In the genomic region with DNA sequence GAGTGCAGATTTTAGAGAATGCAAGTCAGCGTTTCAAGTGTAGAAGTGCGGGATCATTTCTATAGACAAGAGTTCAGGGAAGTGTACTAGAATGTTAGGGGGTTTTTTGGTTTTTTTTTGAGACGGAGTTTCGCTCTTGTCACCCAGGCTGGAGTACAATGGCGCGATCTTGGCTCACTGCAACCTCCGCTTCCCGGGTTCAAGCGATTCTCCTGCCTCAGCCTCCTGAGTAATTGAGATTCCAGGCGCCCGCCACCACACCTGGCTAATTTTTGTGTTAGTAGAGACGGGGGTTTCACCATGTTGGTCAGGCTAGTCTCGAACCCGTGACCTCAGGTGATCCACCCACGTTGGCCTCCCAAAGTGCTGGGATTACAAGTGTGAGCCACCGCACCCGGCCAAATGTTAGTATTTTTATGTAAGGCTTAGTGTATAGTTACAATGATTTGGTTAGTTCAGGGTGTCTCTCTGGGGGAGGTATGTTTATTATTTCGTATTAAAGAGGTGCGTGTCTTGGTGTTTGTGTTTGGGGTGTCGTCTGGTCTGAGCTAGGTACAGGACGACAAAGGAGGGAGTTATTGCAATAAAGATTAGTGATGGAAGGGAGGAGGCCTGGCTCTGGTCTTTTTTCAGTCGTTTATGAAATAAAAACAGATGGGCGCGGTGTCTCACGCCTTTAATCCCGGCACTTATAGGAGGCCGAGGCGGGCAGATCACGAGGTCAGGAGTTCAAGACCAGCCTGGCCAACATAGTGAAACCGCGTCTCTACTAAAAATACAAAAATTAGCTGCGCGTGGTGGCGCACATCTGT, we compare ENCODE assay signal across 8 cellular contexts. TPM values are rescaled to one million over a fixed set of nuclear protein-coding genes. Genes with fewer than 3 reads are reported as not detected.
A peak's percentile ranks its signal among the peaks of the same experiment; 100 is the strongest.
DNase-seq lines count a peak whose midpoint lies in the region; ATAC-seq and TF ChIP-seq lines count a peak whose summit lies in the region.
"Not testable (repeated sequence)": the region's sequence is repeated elsewhere in the genome, so short reads cannot be mapped to it uniquely, and the experiment has no call there.

No MANE protein-coding gene starts in this region.

- peak overlapping the region; percentile 85 for H3K56ac ChIP-seq in mesendoderm (ENCODE audit: low read length)

- peak overlapping the region; percentile 94 for H3K27ac Mint-ChIP-seq in T-helper 2 cell treated with Interferon-gamma antibody and Interleukin-4, amounts not matched to agents 5 μg/mL and 100 μg/mL, for 36 hours

- H3K9me3 Mint-ChIP-seq in T-helper 2 cell treated with Interferon-gamma antibody and Interleukin-4, amounts not matched to agents 5 μg/mL and 100 μg/mL, for 36 hours, result not testable (repeated sequence)

- peak overlapping the region; percentile 10 for H3K4me2 ChIP-seq in mesendoderm (ENCODE audit: low read length)
- peak overlapping the region; percentile 96 for H3K4me2 ChIP-seq in smooth muscle cell

- H3K36me3 ChIP-seq in ascending aorta; mesendoderm (ENCODE audit: control insufficient read depth, insufficient read depth, low read length); smooth muscle cell (ENCODE audit: low read depth): not testable (repeated sequence)

- peak overlapping the region; percentile 98 for H2AFZ ChIP-seq in smooth muscle cell (ENCODE audit: low read depth)

- H3K36me3 Mint-ChIP-seq in T-helper 2 cell treated with Interferon-gamma antibody and Interleukin-4, amounts not matched to agents 5 μg/mL and 100 μg/mL, for 36 hours (ENCODE audit: low read depth), result not testable (repeated sequence)

- intact Hi-C loops in ascending aorta (cut with DNase I), result loop anchor here (1.0 to 5.0 kb wide), 7 partner anchors 11 to 913 kb away; partner anchors contain the start of genes GPR148, IMP4, MZT2A and PLEKHB2

- H3K9ac ChIP-seq in mesendoderm (ENCODE audit: low read length) (peak overlapping the region; percentile 78), smooth muscle cell (ENCODE audit: low read depth) (peak overlapping the region; percentile 80)

- peak; percentile 1 for ATAC-seq in GM19372 (IDR thresholded peaks at IDR 0.05; ENCODE audit: low read depth, unreplicated experiment)

- peak overlapping the region; percentile 96 for H3K4me3 Mint-ChIP-seq in T-helper 2 cell treated with Interferon-gamma antibody and Interleukin-4, amounts not matched to agents 5 μg/mL and 100 μg/mL, for 36 hours

- peaks cover 34% of the 10 kb centered on the region for H4K20me1 ChIP-seq in smooth muscle cell (ENCODE audit: low read depth)

- H3K4ac ChIP-seq in mesendoderm (ENCODE audit: low read depth, low read length), result peak overlapping the region; percentile 41

- 100% methylated on average over 3 of the region's 34 CpGs for WGBS in mesendoderm (ENCODE audit: extremely low coverage, insufficient coverage, low lambda C conversion rate)
- 51% methylated on average over 34 of the region's 34 CpGs for WGBS in smooth muscle cell (ENCODE audit: low lambda C conversion rate)

- not testable (repeated sequence) for H3K9me3 ChIP-seq in ascending aorta; smooth muscle cell (replicated peaks; ENCODE audit: low read depth)

- H3F3A ChIP-seq in smooth muscle cell (ENCODE audit: low read depth), result not testable (repeated sequence)

- not testable (repeated sequence) for H2BK15ac ChIP-seq in mesendoderm (replicated peaks; ENCODE audit: low read depth)

- not testable (repeated sequence) for H3K27me3 Mint-ChIP-seq in T-helper 2 cell treated with Interferon-gamma antibody and Interleukin-4, amounts not matched to agents 5 μg/mL and 100 μg/mL, for 36 hours (ENCODE audit: low read depth)

- H3K4me3 ChIP-seq in ascending aorta, result peak overlapping the region; percentile 88 to 98
- peak overlapping the region; percentile 87 for H3K4me3 ChIP-seq in fibroblast of pulmonary artery (replicated peaks; ENCODE audit: low read depth, low read length)
- H3K4me3 ChIP-seq in mesendoderm (ENCODE audit: low read length), result peak overlapping the region; percentile 78
- H3K4me3 ChIP-seq in smooth muscle cell, result peak overlapping the region; percentile 98

- not testable (repeated sequence) for H2AK5ac ChIP-seq in mesendoderm (ENCODE audit: low read length)

- H3K27me3 ChIP-seq in ascending aorta; mesendoderm (ENCODE audit: insufficient read depth, low read length, poor library complexity); smooth muscle cell (ENCODE audit: low read depth): not testable (repeated sequence)

- H4K5ac ChIP-seq in mesendoderm (ENCODE audit: low read length), result not testable (repeated sequence)

- H3K18ac ChIP-seq in mesendoderm (ENCODE audit: low read length), result peak overlapping the region; percentile 96

- not testable (repeated sequence) for H2BK5ac ChIP-seq in mesendoderm (ENCODE audit: low read length)

- not testable (repeated sequence) for H2BK120ac ChIP-seq in mesendoderm (ENCODE audit: low read depth, low read length)

- H3K4me1 Mint-ChIP-seq in T-helper 2 cell treated with Interferon-gamma antibody and Interleukin-4, amounts not matched to agents 5 μg/mL and 100 μg/mL, for 36 hours (ENCODE audit: low read depth), result not testable (repeated sequence)

- H3K4me1 ChIP-seq in ascending aorta, result peaks cover 0 to 15% of the 10 kb centered on the region in 2 donors
- H3K4me1 ChIP-seq in mesendoderm (ENCODE audit: control insufficient read depth, low read depth, low read length); smooth muscle cell (ENCODE audit: low read depth): not testable (repeated sequence)

- not testable (repeated sequence) for H3K23ac ChIP-seq in mesendoderm (ENCODE audit: low read length)

- DNase-seq in HT-29 (ENCODE audit: low spot score) (peak; percentile 19), ascending aorta (ENCODE audit: low spot score in 2 of 2) (peak in 1 of 2 donors; percentile 67)
- not testable (repeated sequence) for DNase-seq in T-helper 2 cell treated with Interferon-gamma antibody and Interleukin-4, amounts not matched to agents 5 μg/mL and 100 μg/mL, for 36 hours (ENCODE audit: low spot score); fibroblast of pulmonary artery (ENCODE audit: low read depth); mesendoderm; smooth muscle cell (lab: John Stamatoyannopoulos, UW; ENCODE audit: unreplicated experiment)

- H3K27ac ChIP-seq in 22Rv1 (peak overlapping the region; percentile 84), ascending aorta (peak overlapping the region; percentile 88 to 98), mesendoderm (ENCODE audit: low read depth, low read length) (peak overlapping the region; percentile 70), smooth muscle cell (ENCODE audit: low read depth) (peak overlapping the region; percentile 84)

- not testable (repeated sequence) for TF ChIP-seq CTCF in 22Rv1 (IDR thresholded peaks at IDR 0.05); ascending aorta (IDR thresholded peaks at IDR 0.05); fibroblast of pulmonary artery (IDR thresholded peaks at IDR 0.05; ENCODE audit: low read length, missing control alignments); smooth muscle cell (IDR thresholded peaks at IDR 0.05; ENCODE audit: borderline replicate concordance, insufficient read depth, poor library complexity, severe bottlenecking)

- peaks cover 33% of the 10 kb centered on the region for H3K79me2 ChIP-seq in mesendoderm (ENCODE audit: control insufficient read depth, insufficient read depth, low read length)
- H3K79me2 ChIP-seq in smooth muscle cell (ENCODE audit: low read depth), result peaks cover 38% of the 10 kb centered on the region

- H4K8ac ChIP-seq in mesendoderm (ENCODE audit: low read depth, low read length), result peak overlapping the region; percentile 39

- H3K79me1 ChIP-seq in mesendoderm (ENCODE audit: low read length), result not testable (repeated sequence)

RNA-seq across cellular contexts. Expression of gene FAM168B, which starts 0.8 kb away (rescaled TPM):
- 104 TPM in 2 replicates for total RNA-seq in HT-29 (2014; rRNA removed; shearing (Covaris generic))
- total RNA-seq in ascending aorta, result 64.3 TPM
- 74.4 TPM for polyA plus RNA-seq in mesendoderm (2013, experiment 1 of 2)
- polyA plus RNA-seq in mesendoderm (2013, experiment 2 of 2), result 74.1 TPM
- total RNA-seq in smooth muscle cell, result 113 and 117 TPM in 2 replicates
- polyA plus RNA-seq in smooth muscle cell, result 46.6 and 54.1 TPM in 2 replicates

RNA-seq across cellular contexts. Expression of gene PLEKHB2, which starts 11.1 kb away (rescaled TPM):
- total RNA-seq in HT-29 (2014; rRNA removed; shearing (Covaris generic)), result 85.1 and 93.9 TPM in 2 replicates
- total RNA-seq in ascending aorta (61.7 TPM), smooth muscle cell (33.6 and 51.2 TPM in 2 replicates)
- polyA plus RNA-seq in mesendoderm (2013, experiment 1 of 2), result 38.6 TPM
- 39.3 TPM for polyA plus RNA-seq in mesendoderm (2013, experiment 2 of 2)
- polyA plus RNA-seq in smooth muscle cell, result 25.7 and 32.5 TPM in 2 replicates
